1 cellular context compared by ENCODE assay signal in the genomic region with DNA sequence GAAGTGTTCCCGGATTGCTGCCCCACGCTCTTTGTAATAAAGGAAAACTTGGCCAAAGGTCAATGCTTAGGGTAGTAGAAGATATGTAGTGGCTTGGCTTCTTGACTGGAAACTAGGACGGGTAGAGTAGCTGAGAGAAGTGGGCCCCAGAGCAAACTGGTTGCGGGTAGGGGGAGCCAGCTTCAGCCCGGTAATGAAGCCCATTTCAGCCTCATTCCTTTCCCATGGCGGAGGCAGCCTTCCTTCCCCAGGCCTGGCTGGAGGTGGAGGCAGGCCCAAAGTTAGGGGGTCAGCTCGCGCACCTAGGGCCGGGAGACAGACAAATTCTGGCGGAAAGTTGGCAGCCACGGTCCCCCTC.
TF ChIP-seq lines count a peak whose summit lies in the region.

No MANE protein-coding gene starts in this region.

TF ChIP-seq in GM23338, 12 proteins besides CTCF, POLR2A, EP300 and RAD21 (continued from another document):
- TF ChIP-seq, protein P1, sequence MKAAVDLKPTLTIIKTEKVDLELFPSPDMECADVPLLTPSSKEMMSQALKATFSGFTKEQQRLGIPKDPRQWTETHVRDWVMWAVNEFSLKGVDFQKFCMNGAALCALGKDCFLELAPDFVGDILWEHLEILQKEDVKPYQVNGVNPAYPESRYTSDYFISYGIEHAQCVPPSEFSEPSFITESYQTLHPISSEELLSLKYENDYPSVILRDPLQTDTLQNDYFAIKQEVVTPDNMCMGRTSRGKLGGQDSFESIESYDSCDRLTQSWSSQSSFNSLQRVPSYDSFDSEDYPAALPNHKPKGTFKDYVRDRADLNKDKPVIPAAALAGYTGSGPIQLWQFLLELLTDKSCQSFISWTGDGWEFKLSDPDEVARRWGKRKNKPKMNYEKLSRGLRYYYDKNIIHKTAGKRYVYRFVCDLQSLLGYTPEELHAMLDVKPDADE (IDR thresholded peaks at IDR 0.05) = no peak
- no peak for TF ChIP-seq ZNF331 (CRISPR knock-in tag; IDR thresholded peaks at IDR 0.05; ENCODE audit: low read depth)
- TF ChIP-seq JUNB (IDR thresholded peaks at IDR 0.05; ENCODE audit: unreplicated experiment) = no peak
- TF ChIP-seq, protein P2, sequence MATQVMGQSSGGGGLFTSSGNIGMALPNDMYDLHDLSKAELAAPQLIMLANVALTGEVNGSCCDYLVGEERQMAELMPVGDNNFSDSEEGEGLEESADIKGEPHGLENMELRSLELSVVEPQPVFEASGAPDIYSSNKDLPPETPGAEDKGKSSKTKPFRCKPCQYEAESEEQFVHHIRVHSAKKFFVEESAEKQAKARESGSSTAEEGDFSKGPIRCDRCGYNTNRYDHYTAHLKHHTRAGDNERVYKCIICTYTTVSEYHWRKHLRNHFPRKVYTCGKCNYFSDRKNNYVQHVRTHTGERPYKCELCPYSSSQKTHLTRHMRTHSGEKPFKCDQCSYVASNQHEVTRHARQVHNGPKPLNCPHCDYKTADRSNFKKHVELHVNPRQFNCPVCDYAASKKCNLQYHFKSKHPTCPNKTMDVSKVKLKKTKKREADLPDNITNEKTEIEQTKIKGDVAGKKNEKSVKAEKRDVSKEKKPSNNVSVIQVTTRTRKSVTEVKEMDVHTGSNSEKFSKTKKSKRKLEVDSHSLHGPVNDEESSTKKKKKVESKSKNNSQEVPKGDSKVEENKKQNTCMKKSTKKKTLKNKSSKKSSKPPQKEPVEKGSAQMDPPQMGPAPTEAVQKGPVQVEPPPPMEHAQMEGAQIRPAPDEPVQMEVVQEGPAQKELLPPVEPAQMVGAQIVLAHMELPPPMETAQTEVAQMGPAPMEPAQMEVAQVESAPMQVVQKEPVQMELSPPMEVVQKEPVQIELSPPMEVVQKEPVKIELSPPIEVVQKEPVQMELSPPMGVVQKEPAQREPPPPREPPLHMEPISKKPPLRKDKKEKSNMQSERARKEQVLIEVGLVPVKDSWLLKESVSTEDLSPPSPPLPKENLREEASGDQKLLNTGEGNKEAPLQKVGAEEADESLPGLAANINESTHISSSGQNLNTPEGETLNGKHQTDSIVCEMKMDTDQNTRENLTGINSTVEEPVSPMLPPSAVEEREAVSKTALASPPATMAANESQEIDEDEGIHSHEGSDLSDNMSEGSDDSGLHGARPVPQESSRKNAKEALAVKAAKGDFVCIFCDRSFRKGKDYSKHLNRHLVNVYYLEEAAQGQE (IDR thresholded peaks at IDR 0.05; ENCODE audit: unreplicated experiment) = no peak
- no peak for TF ChIP-seq NANOG (IDR thresholded peaks at IDR 0.05; ENCODE audit: borderline replicate concordance)
- no peak for TF ChIP-seq CREB1 (CRISPR knock-in tag; IDR thresholded peaks at IDR 0.05; ENCODE audit: low read depth)
